Comparison of ENCODE assay signal across 1 cellular context in the genomic region with DNA sequence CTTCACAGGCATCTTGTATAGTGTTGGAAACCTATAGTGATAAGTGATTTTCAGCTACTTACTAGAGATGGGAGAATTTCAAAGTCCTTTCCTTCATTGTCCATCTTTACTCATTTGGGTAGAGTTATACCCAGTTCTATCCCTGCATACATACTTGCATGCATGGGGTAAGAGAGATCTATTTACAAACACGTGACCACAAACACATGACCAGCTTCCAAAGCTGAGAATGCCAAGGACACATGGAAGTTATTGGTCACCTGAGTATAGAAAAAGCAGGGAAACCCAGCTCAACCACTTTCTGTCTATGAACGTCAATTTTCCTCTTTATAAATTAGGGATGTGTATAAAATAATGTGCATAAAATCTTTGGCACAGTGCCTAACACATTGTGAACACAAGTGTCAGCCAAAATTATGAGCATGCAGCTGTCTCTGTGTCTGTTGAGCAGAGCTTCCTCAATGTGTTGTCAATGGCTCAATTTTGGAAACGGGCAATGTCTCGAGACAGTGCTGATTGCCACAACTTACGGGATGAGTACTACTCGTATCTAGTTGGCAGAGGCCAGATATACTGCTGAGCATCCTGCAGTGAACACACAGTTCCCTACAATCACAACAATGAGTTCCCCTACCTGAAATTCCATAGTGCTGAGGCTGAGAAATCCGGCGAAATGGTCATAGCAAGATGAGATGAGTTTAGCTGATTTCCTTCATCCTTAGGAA.
A peak's percentile ranks its signal among the peaks of the same experiment; 100 is the strongest.
TF ChIP-seq lines count a peak whose summit lies in the region.

No MANE protein-coding gene starts in this region.

TF ChIP-seq in K562, 482 proteins besides CTCF, POLR2A, EP300 and RAD21 (continued from another document):
- TF ChIP-seq TFE3 (CRISPR knock-in tag; IDR thresholded peaks at IDR 0.05) = 0 out of 2 replicates have a peak, but pooled peaks have one; percentile 5
